10 cellular contexts compared by ENCODE assay signal in genomic region chr3:148366743-148367410, GRCh38.
DNase-seq lines count a peak whose midpoint lies in the region; ATAC-seq and TF ChIP-seq lines count a peak whose summit lies in the region.
"Had no signal": no experiment of that assay in that cellular context is flagged by ENCODE, and none has a peak within 500 bp of the region (broad histone marks: within the 10 kb centered on the region; RNA-seq: fewer than 3 reads in every experiment).

No MANE protein-coding gene starts in this region.

- peaks cover 3% of the 10 kb centered on the region for H3K9me3 Mint-ChIP-seq in Calu3 (ENCODE audit: low read depth, unreplicated experiment)

- no peak overlapping the region for H3K27ac ChIP-seq in OCI-LY1 (ENCODE audit: low read depth, low read length, poor library complexity, severe bottlenecking)
- H3K27ac ChIP-seq: HL-60 had no signal

- H2AFZ ChIP-seq in OCI-LY1 (ENCODE audit: low read length), result no peak overlapping the region

- no peaks in the 10 kb centered on the region for H3K79me2 ChIP-seq in OCI-LY1 (ENCODE audit: insufficient read depth, low read length)

- intact Hi-C loops in Calu3 (cut with micrococcal nuclease; ENCODE audit: unreplicated experiment), result loop anchor here (1.0 to 5.0 kb wide), 4 partner anchors 58 to 1550 kb away; no protein-coding TSS in a partner anchor

- ATAC-seq in HG02623 (IDR thresholded peaks at IDR 0.05; ENCODE audit: unreplicated experiment), result peak; percentile 39
- ATAC-seq in GM18873 (IDR thresholded peaks at IDR 0.05; ENCODE audit: low FRiP score, unreplicated experiment), result no peak
- no peak for ATAC-seq in GM21360 (IDR thresholded peaks at IDR 0.05; ENCODE audit: unreplicated experiment)
- no peak for ATAC-seq in HG03095 (IDR thresholded peaks at IDR 0.05; ENCODE audit: unreplicated experiment)

- H3K9me3 ChIP-seq in OCI-LY1 (ENCODE audit: low read length), result no peaks in the 10 kb centered on the region

- no peaks in the 10 kb centered on the region for H3K4me1 Mint-ChIP-seq in Calu3 (ENCODE audit: low read depth, unreplicated experiment)

- BruUV-seq in Calu3 (replicated peaks; lab: Mats Ljungman, UMichigan), result no TSS peak

- no peak overlapping the region for H3K4me2 ChIP-seq in OCI-LY1 (ENCODE audit: low read length)

- no peaks in the 10 kb centered on the region for H3K27me3 ChIP-seq in OCI-LY1 (ENCODE audit: insufficient read depth, low read length)

- H3K4me3 ChIP-seq in OCI-LY1 (ENCODE audit: low read depth, low read length, poor library complexity, severe bottlenecking), result no peak overlapping the region

- no peaks in the 10 kb centered on the region for H4K20me1 ChIP-seq in OCI-LY1 (ENCODE audit: insufficient read depth, low read length)

- CTCF ChIA-PET in Calu3 (lab: Charles Lee), result interaction anchor here (0.6 to 1.0 kb wide), 14 partner anchors 10 to 1247 kb away, joined by 3 to 9 read pairs (median 4); no protein-coding TSS in a partner anchor

- no peak overlapping the region for H3K4me3 Mint-ChIP-seq in Calu3 (ENCODE audit: low read depth, unreplicated experiment)

- no peaks in the 10 kb centered on the region for H3F3A ChIP-seq in OCI-LY1 (ENCODE audit: insufficient read depth, low read length)

- no peaks in the 10 kb centered on the region for H3K36me3 ChIP-seq in OCI-LY1 (ENCODE audit: insufficient read depth, low read length)

- H3K27me3 Mint-ChIP-seq in Calu3 (ENCODE audit: unreplicated experiment), result no peaks in the 10 kb centered on the region

- TF ChIP-seq CTCF in Calu3 (IDR thresholded peaks at IDR 0.05; ENCODE audit: unreplicated experiment) (peak; percentile 51), OCI-LY1 (IDR thresholded peaks at IDR 0.05; ENCODE audit: low read length) (peak; percentile 25; the same call in 1 of the 2 replicates)

- DNase-seq in Calu3 (no peak), fibroblast of the conjunctiva (ENCODE audit: low read depth) (peak; percentile 16)
- no peak for DNase-seq in effector CD4-positive, alpha-beta T cell
- DNase-seq: activated CD4-positive, alpha-beta T cell treated with anti-CD3 and anti-CD28 coated beads for 4 hours had no signal

- H3K36me3 Mint-ChIP-seq in Calu3 (ENCODE audit: insufficient read depth, unreplicated experiment), result no peaks in the 10 kb centered on the region

- no peak overlapping the region for H3K9ac ChIP-seq in OCI-LY1 (ENCODE audit: low read length)

- H3K4me1 ChIP-seq in OCI-LY1 (ENCODE audit: insufficient read depth, low read length, severe bottlenecking), result no peaks in the 10 kb centered on the region

- no peaks in the 10 kb centered on the region for H3K9me2 ChIP-seq in OCI-LY1 (ENCODE audit: low read depth, low read length)

- no peak overlapping the region for H3K27ac Mint-ChIP-seq in Calu3 (ENCODE audit: unreplicated experiment)
